10 cellular contexts compared by ENCODE assay signal in the genomic region with DNA sequence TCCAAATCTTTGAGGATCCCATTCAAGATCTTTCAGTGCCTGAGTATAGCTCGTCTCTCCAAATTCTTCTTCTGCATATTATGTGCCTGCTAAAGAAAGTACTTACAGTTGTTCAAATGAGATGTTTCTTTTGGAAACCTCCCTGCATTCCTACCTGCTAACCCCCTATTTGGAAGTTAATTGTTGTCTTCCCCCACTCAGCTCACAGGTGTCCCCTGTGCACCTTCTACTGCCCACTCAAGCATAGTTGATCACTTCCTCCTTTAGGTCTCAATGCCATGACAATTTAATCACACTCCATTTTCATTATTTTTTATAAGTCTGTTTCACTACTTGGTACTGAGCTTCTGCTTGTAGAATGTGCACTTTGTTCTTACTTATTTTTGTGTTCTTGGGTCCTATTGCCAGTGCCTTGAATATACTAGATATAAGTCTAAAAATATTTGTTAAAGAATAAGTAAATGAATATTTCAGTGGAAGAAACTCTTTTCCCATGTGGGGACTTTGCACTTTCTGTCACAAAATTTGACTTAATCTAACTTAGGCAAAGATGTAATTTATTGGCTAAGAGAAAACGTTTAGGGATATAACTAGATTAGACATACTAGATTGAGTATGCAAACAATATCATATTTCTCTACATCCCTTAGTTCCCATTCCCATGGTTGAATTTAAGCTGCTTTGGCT. TPM values are rescaled to one million over a fixed set of nuclear protein-coding genes. Genes with fewer than 3 reads are reported as not detected.
A peak's percentile ranks its signal among the peaks of the same experiment; 100 is the strongest.
DNase-seq lines count a peak whose midpoint lies in the region; ATAC-seq and TF ChIP-seq lines count a peak whose summit lies in the region.
"Had no signal": no experiment of that assay in that cellular context is flagged by ENCODE, and none has a peak within 500 bp of the region (broad histone marks: within the 10 kb centered on the region; RNA-seq: fewer than 3 reads in every experiment).

No MANE protein-coding gene starts in this region.

- H3K9me2 ChIP-seq in DOHH2 (replicated peaks; ENCODE audit: control insufficient read depth, low read length), result no peaks in the 10 kb centered on the region

- H3K9me3 Mint-ChIP-seq in central memory CD8-positive, alpha-beta T cell, result peaks cover 7% of the 10 kb centered on the region

- H3F3A ChIP-seq in DOHH2 (ENCODE audit: control insufficient read depth, insufficient read depth), result peaks cover 66% of the 10 kb centered on the region

- H3K4me3 ChIP-seq in DOHH2 (ENCODE audit: low read length), result peak overlapping the region; percentile 72

- ATAC-seq in GM19351 (IDR thresholded peaks at IDR 0.05; ENCODE audit: unreplicated experiment) (peak; percentile 25), HG03439 (IDR thresholded peaks at IDR 0.05; ENCODE audit: unreplicated experiment) (peak; percentile 26), GM19324 (IDR thresholded peaks at IDR 0.05; ENCODE audit: low FRiP score, unreplicated experiment) (no peak)
- ATAC-seq in central memory CD8-positive, alpha-beta T cell (replicated peaks; ENCODE audit: extremely low read depth, poor library complexity, severe bottlenecking), result no peak

- H3K79me2 ChIP-seq in DOHH2 (ENCODE audit: control insufficient read depth, low read length), result peaks cover 14% of the 10 kb centered on the region

- no peaks in the 10 kb centered on the region for H3K9me3 ChIP-seq in DOHH2 (ENCODE audit: control insufficient read depth, insufficient read depth, low read length)

- no peaks in the 10 kb centered on the region for H4K20me1 ChIP-seq in DOHH2 (ENCODE audit: control insufficient read depth, insufficient read depth, low read depth, low read length)

- H3K27me3 ChIP-seq in DOHH2 (ENCODE audit: control insufficient read depth, low read length), result no peaks in the 10 kb centered on the region

- H3K4me1 Mint-ChIP-seq in central memory CD8-positive, alpha-beta T cell, result peaks cover 87% of the 10 kb centered on the region

- H3K27me3 Mint-ChIP-seq in central memory CD8-positive, alpha-beta T cell, result no peaks in the 10 kb centered on the region

- peaks cover 18% of the 10 kb centered on the region for H3K36me3 Mint-ChIP-seq in central memory CD8-positive, alpha-beta T cell (ENCODE audit: insufficient read depth)

- H3K27ac ChIP-seq in DOHH2 (ENCODE audit: low read depth, low read length), result peak overlapping the region; percentile 100

- no peak for DNase-seq in central memory CD8-positive, alpha-beta T cell (ENCODE audit: low spot score in 2 of 2)
- no peak for DNase-seq in medulla oblongata (ENCODE audit: extremely low spot score)
- DNase-seq in activated CD8-positive, alpha-beta memory T cell treated with anti-CD3 and anti-CD28 coated beads, Interleukin-2, amount 50 U/mL, for 48 hours, result no peak
- no peak for DNase-seq in A172 (ENCODE audit: low spot score)
- DNase-seq: NCI-H510A treated with DMSO at 0.1 percent for 48 hours, T1000 had no signal

- peak overlapping the region; percentile 78 for H3K4me3 Mint-ChIP-seq in central memory CD8-positive, alpha-beta T cell

- H3K27ac Mint-ChIP-seq in central memory CD8-positive, alpha-beta T cell (ENCODE audit: low read depth), result peak overlapping the region; percentile 99

- H3K4me2 ChIP-seq in DOHH2 (ENCODE audit: low read length), result peak overlapping the region; percentile 96

- H3K4me1 ChIP-seq in DOHH2 (ENCODE audit: control insufficient read depth, low read length), result peaks cover 100% of the 10 kb centered on the region

- no peak for TF ChIP-seq CTCF in DOHH2 (IDR thresholded peaks at IDR 0.05; ENCODE audit: low read depth, low read length, poor library complexity, severe bottlenecking)

- H3K36me3 ChIP-seq in DOHH2 (ENCODE audit: control insufficient read depth, low read length), result peaks cover 3% of the 10 kb centered on the region; the same call in 1 of the 2 replicates

RNA-seq across cellular contexts. Expression of a gene that starts 16.2 kb away (rescaled TPM):
- total RNA-seq in A172 (2014; rRNA removed; shearing (Covaris generic)), result 2.8 and 3.1 TPM in 2 replicates

Comparison
In these comparisons a context has a peak if more than half of its experiments do, and no peak if none do; other contexts are left out.
1. ATAC-seq: peak in GM19351 (single experiment) and HG03439 (single experiment); none in central memory CD8-positive, alpha-beta T cell (single experiment) and GM19324 (single experiment).